In genomic region chr6:2852514-2852855, GRCh38 we compare ENCODE assay signal across 20 cellular contexts. TPM values are rescaled to one million over a fixed set of nuclear protein-coding genes. Genes with fewer than 3 reads are reported as not detected.
DNase-seq lines count a peak whose midpoint lies in the region; ATAC-seq, FAIRE-seq and TF ChIP-seq lines count a peak whose summit lies in the region.
"Had no signal": no experiment of that assay in that cellular context is flagged by ENCODE, and none has a peak within 500 bp of the region (broad histone marks: within the 10 kb centered on the region; RNA-seq: fewer than 3 reads in every experiment).

No MANE protein-coding gene starts in this region.

- H3K36me3 ChIP-seq in transverse colon, result no peaks in the 10 kb centered on the region
- H3K36me3 ChIP-seq in spleen, result no peaks in the 10 kb centered on the region
- H3K36me3 ChIP-seq: Peyer's patch, thoracic aorta had no signal

- TF ChIP-seq EP300 in transverse colon (IDR thresholded peaks at IDR 0.05; ENCODE audit: low read depth), result no peak

- H3K9me3 ChIP-seq in transverse colon (no peaks in the 10 kb centered on the region), spleen (no peaks in the 10 kb centered on the region)
- H3K9me3 ChIP-seq: Peyer's patch, psoas muscle, thoracic aorta had no signal

- POLR2A ChIA-PET in activated naive CD8-positive, alpha-beta T cell treated with anti-CD3 and anti-CD28 coated beads, Interleukin-2, amount 10 ng/mL, durations not matched to agents 7 days and 5 days (lab: Charles Lee), result no interaction called here

- peak overlapping the region; percentile 79 for H3K27ac Mint-ChIP-seq in T-helper 2 cell treated with Interferon-gamma antibody and Interleukin-4, amounts not matched to agents 5 μg/mL and 100 μg/mL, for 36 hours
- peak overlapping the region; percentile 82 for H3K27ac Mint-ChIP-seq in activated naive CD8-positive, alpha-beta T cell treated with anti-CD3 and anti-CD28 coated beads, Interleukin-2, amount 10 ng/mL, durations not matched to agents 7 days and 5 days
- peak overlapping the region; percentile 69 to 99 (median 84) for H3K27ac Mint-ChIP-seq in nephron

- TF ChIP-seq CTCF in nephron (IDR thresholded peaks at IDR 0.05; ENCODE audit: unreplicated experiment in 3 of 3), result no peak
- TF ChIP-seq CTCF in transverse colon (IDR thresholded peaks at IDR 0.05), result no peak
- no peak for TF ChIP-seq CTCF in spleen (IDR thresholded peaks at IDR 0.05 in 8 of 11, conservative IDR thresholded peaks at IDR 0.05 in 3 of 11)
- TF ChIP-seq CTCF in lower leg skin (IDR thresholded peaks at IDR 0.05), result no peak

- no peak for DNase-seq in T-helper 2 cell treated with Interferon-gamma antibody and Interleukin-4, amounts not matched to agents 5 μg/mL and 100 μg/mL, for 36 hours (ENCODE audit: low spot score)
- no peak for DNase-seq in T-helper 2 cell
- no peak for DNase-seq in GM12891 (ENCODE audit: insufficient read length, low spot score)
- no peak for DNase-seq in activated naive CD8-positive, alpha-beta T cell treated with anti-CD3 and anti-CD28 coated beads, Interleukin-2, amount 10 ng/mL, durations not matched to agents 7 days and 5 days
- DNase-seq in transverse colon, result no peak
- no peak for DNase-seq in spleen
- DNase-seq in lower leg skin (ENCODE audit: low spot score in 2 of 2), result no peak
- DNase-seq: 8988T; central memory CD4-positive, alpha-beta T cell; DMS53; effector CD4-positive, alpha-beta T cell; NCI-H1436; NCI-H82; psoas muscle had no signal

- H3K27ac ChIP-seq in transverse colon, result no peak overlapping the region
- peak overlapping the region in 1 of 8 donors; percentile 93 for H3K27ac ChIP-seq in spleen
- H3K27ac ChIP-seq: C4-2B, psoas muscle had no signal

- intact Hi-C loops in transverse colon (cut with DNase I; ENCODE audit: low total_unique reads) (no loop called here), spleen (cut with DNase I; ENCODE audit: low total_unique reads) (loop anchor here (10.0 kb wide), 1 partner anchor 62 kb away; no protein-coding TSS in a partner anchor), lower leg skin (cut with DNase I; ENCODE audit: low total_unique reads) (loop anchor here (10.0 kb wide), 1 partner anchor 62 kb away; no protein-coding TSS in a partner anchor)

- in situ Hi-C loops in transverse colon (cut with MboI; ENCODE audit: low pct_ligation_motif_present in 1 of 4, low pct_unique_long_range_greater_than_20kb in 1 of 4, low sequenced_read_pairs in 3 of 4), result loop anchor here in 2 of 4 donors (10.0 kb wide), 2 partner anchors 52 to 82 kb away; partner anchors contain the start of gene SERPINB9 (in 1 of the 2)

- peaks cover 4% of the 10 kb centered on the region for H3K36me3 Mint-ChIP-seq in T-helper 2 cell treated with Interferon-gamma antibody and Interleukin-4, amounts not matched to agents 5 μg/mL and 100 μg/mL, for 36 hours (ENCODE audit: low read depth)
- peaks cover 4% of the 10 kb centered on the region for H3K36me3 Mint-ChIP-seq in activated naive CD8-positive, alpha-beta T cell treated with anti-CD3 and anti-CD28 coated beads, Interleukin-2, amount 10 ng/mL, durations not matched to agents 7 days and 5 days
- H3K36me3 Mint-ChIP-seq in nephron (ENCODE audit: low read depth), result no peaks in the 10 kb centered on the region

- H3K27me3 Mint-ChIP-seq in T-helper 2 cell treated with Interferon-gamma antibody and Interleukin-4, amounts not matched to agents 5 μg/mL and 100 μg/mL, for 36 hours (ENCODE audit: low read depth), result no peaks in the 10 kb centered on the region
- H3K27me3 Mint-ChIP-seq in activated naive CD8-positive, alpha-beta T cell treated with anti-CD3 and anti-CD28 coated beads, Interleukin-2, amount 10 ng/mL, durations not matched to agents 7 days and 5 days, result no peaks in the 10 kb centered on the region
- peaks cover 3% of the 10 kb centered on the region for H3K27me3 Mint-ChIP-seq in nephron (ENCODE audit: low read depth)

- H3K4me3 Mint-ChIP-seq in T-helper 2 cell treated with Interferon-gamma antibody and Interleukin-4, amounts not matched to agents 5 μg/mL and 100 μg/mL, for 36 hours, result no peak overlapping the region
- no peak overlapping the region for H3K4me3 Mint-ChIP-seq in activated naive CD8-positive, alpha-beta T cell treated with anti-CD3 and anti-CD28 coated beads, Interleukin-2, amount 10 ng/mL, durations not matched to agents 7 days and 5 days
- no peak overlapping the region for H3K4me3 Mint-ChIP-seq in nephron

- no peaks in the 10 kb centered on the region for H3K27me3 ChIP-seq in transverse colon
- H3K27me3 ChIP-seq in spleen (replicated peaks in 1 of 7), result no peaks in the 10 kb centered on the region
- H3K27me3 ChIP-seq: Peyer's patch had no signal

- no peak overlapping the region for H3K4me3 ChIP-seq in transverse colon
- H3K4me3 ChIP-seq in spleen, result no peak overlapping the region
- no peak overlapping the region for H3K4me3 ChIP-seq in lower leg skin (ENCODE audit: low read depth, poor library complexity, severe bottlenecking)
- H3K4me3 ChIP-seq: Peyer's patch, psoas muscle, smooth muscle cell, thoracic aorta had no signal

- peaks cover 56% of the 10 kb centered on the region for H3K4me1 Mint-ChIP-seq in T-helper 2 cell treated with Interferon-gamma antibody and Interleukin-4, amounts not matched to agents 5 μg/mL and 100 μg/mL, for 36 hours (ENCODE audit: low read depth)
- H3K4me1 Mint-ChIP-seq in activated naive CD8-positive, alpha-beta T cell treated with anti-CD3 and anti-CD28 coated beads, Interleukin-2, amount 10 ng/mL, durations not matched to agents 7 days and 5 days, result peaks cover 62% of the 10 kb centered on the region
- H3K4me1 Mint-ChIP-seq in nephron, result peaks cover 55% of the 10 kb centered on the region

- H3K4me1 ChIP-seq in transverse colon (peaks cover 10 to 17% (median 13%) of the 10 kb centered on the region in 4 donors), spleen (peaks cover 26 to 99% (median 65%) of the 10 kb centered on the region in 6 donors)

- peak; percentile 33 for FAIRE-seq in GM12891 (lab: Jason Lieb, UNC)

- peaks cover 3% of the 10 kb centered on the region for H3K9me3 Mint-ChIP-seq in T-helper 2 cell treated with Interferon-gamma antibody and Interleukin-4, amounts not matched to agents 5 μg/mL and 100 μg/mL, for 36 hours
- H3K9me3 Mint-ChIP-seq in activated naive CD8-positive, alpha-beta T cell treated with anti-CD3 and anti-CD28 coated beads, Interleukin-2, amount 10 ng/mL, durations not matched to agents 7 days and 5 days, result no peaks in the 10 kb centered on the region
- H3K9me3 Mint-ChIP-seq in nephron, result no peaks in the 10 kb centered on the region

- no peak for ATAC-seq in activated naive CD8-positive, alpha-beta T cell treated with anti-CD3 and anti-CD28 coated beads, Interleukin-2, amount 10 ng/mL, durations not matched to agents 7 days and 5 days (ENCODE audit: low read depth)
- ATAC-seq: left lobe of liver, psoas muscle had no signal

- WGBS in transverse colon (ENCODE audit: low coverage in 1 of 2), 2 donors, result 54 to 77% methylated on average over 3 to 6 of the region's 6 CpGs
- 73 to 82% (median 81%) methylated on average over 5 to 6 of the region's 6 CpGs for WGBS in spleen, 5 donors
- 77 to 80% methylated on average over 6 of the region's 6 CpGs for WGBS in lower leg skin, 2 donors

- TF ChIP-seq POLR2A in GM12891 (IDR thresholded peaks at IDR 0.05; ENCODE audit: low read depth, low read length) (no peak), transverse colon (IDR thresholded peaks at IDR 0.05) (no peak), spleen (IDR thresholded peaks at IDR 0.05) (no peak), lower leg skin (IDR thresholded peaks at IDR 0.05) (no peak)

TF ChIP-seq in GM12891, 5 proteins besides CTCF, POLR2A, EP300 and RAD21:
- TF ChIP-seq TAF1 (IDR thresholded peaks at IDR 0.05; ENCODE audit: low read depth, low read length), result no peak
- TF ChIP-seq POU2F2 (IDR thresholded peaks at IDR 0.05; ENCODE audit: low read depth, low read length), result no peak
- no peak for TF ChIP-seq POLR2AphosphoS5 (IDR thresholded peaks at IDR 0.05; ENCODE audit: low read depth, low read length)
- TF ChIP-seq SPI1 (IDR thresholded peaks at IDR 0.05; ENCODE audit: low read depth, low read length), result no peak
- no peak for TF ChIP-seq PAX5 (IDR thresholded peaks at IDR 0.05; ENCODE audit: insufficient read depth, low read length, severe bottlenecking)

RNA-seq across cellular contexts. Expression of gene SERPINB1, which starts 10.8 kb away (rescaled TPM):
- polyA plus RNA-seq in GM12891 (2012; ENCODE audit: low read depth, missing spikeins), result 0.99 TPM
- 10 to 100 TPM; 58.6 to 59.8 TPM for total RNA-seq in activated naive CD8-positive, alpha-beta T cell treated with anti-CD3 and anti-CD28 coated beads, Interleukin-2, amount 10 ng/mL, durations not matched to agents 7 days and 5 days
- 100 to 1,000 TPM in 2 of 4 donors, 10 to 100 TPM in 2; 22.3 to 140 (median 88.4) TPM for total RNA-seq in transverse colon
- 100 to 1,000 TPM in 5 of 7 donors, 10 to 100 TPM in 2; 71.2 to 194 (median 106) TPM for total RNA-seq in spleen
- polyA plus RNA-seq in spleen, result 10 to 100 TPM; 54.9 to 64.6 (median 55.0) TPM
- total RNA-seq in lower leg skin, result 10 to 100 TPM; 12.6 to 41.1 (median 17.6) TPM

RNA-seq across cellular contexts. Expression of gene SERPINB9, which starts 50.6 kb away (rescaled TPM):
- polyA plus RNA-seq in GM12891 (2012; ENCODE audit: low read depth, missing spikeins), result 5.6 TPM
- total RNA-seq in activated naive CD8-positive, alpha-beta T cell treated with anti-CD3 and anti-CD28 coated beads, Interleukin-2, amount 10 ng/mL, durations not matched to agents 7 days and 5 days, result 10 to 100 TPM; 56.4 to 56.8 TPM
- 1 to 10 TPM; 1.4 to 8.7 (median 6.1) TPM for total RNA-seq in transverse colon
- total RNA-seq in spleen, result 10 to 100 TPM; 43.0 to 75.7 (median 55.4) TPM
- 10 to 100 TPM; 16.2 to 22.4 (median 17.0) TPM for polyA plus RNA-seq in spleen
- 1 to 10 TPM in 2 of 4 donors, under 1 TPM in 2; 0.42 to 3.9 (median 1.5) TPM for total RNA-seq in lower leg skin

Comparison
In these comparisons a context has a peak if more than half of its experiments do, and no peak if none do; other contexts are left out.
1. RNA of gene SERPINB9, which starts 50.6 kb away (total RNA-seq): 56.4 to 56.8 TPM in activated naive CD8-positive, alpha-beta T cell treated with anti-CD3 and anti-CD28 coated beads, Interleukin-2, amount 10 ng/mL, durations not matched to agents 7 days and 5 days and 43.0 to 75.7 TPM in spleen; 1.4 to 8.7 TPM in transverse colon and 0.42 to 3.9 TPM in lower leg skin; every median in the first group is over 4 times any median in the second.
2. Peak in every context shown above with its lines, with median percentiles within 50 percentile points of each other: H3K27ac Mint-ChIP-seq.